26 cellular contexts compared by ENCODE assay signal in the genomic region with DNA sequence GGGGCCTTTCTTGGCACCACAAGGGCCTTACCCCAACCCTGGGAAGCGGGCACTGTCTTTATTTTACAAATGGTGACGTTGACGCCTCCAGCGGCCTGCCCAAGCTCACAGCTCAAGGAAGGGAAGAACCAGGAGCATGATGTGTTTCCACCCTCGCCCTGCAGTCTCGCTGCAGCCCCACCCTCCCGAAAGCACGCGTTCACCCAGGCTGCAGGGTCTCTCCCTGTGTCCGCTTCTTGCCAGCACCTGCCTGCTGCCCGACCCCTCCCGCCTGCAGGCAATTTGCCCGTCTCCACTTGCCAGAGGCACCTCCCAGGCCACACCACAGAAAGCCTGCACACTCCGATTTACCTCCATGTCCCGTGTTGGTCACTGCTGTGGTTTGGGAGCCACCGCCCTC.
"Had no signal": no experiment of that assay in that cellular context is flagged by ENCODE, and none has a peak within 500 bp of the region (broad histone marks: within the 10 kb centered on the region; RNA-seq: fewer than 3 reads in every experiment).

No MANE protein-coding gene starts in this region.

- H3K27ac ChIP-seq: brain microvascular endothelial cell, gastrocnemius medialis, testis, transverse colon, uterus had no signal

- H3K27me3 ChIP-seq: ascending aorta, brain microvascular endothelial cell, gastrocnemius medialis, testis, transverse colon, uterus had no signal

- H3K4me1 ChIP-seq: testis, uterus had no signal

- FAIRE-seq: islet of Langerhans had no signal

- ATAC-seq: effector memory CD8-positive, alpha-beta T cell; gastrocnemius medialis; naive thymus-derived CD4-positive, alpha-beta T cell; right cardiac atrium had no signal

- H3K9me3 ChIP-seq: ascending aorta, gastrocnemius medialis, testis, transverse colon, uterus had no signal

- H3K4me3 ChIP-seq: ascending aorta, gastrocnemius medialis, testis, transverse colon, uterus had no signal

- H3K36me3 ChIP-seq: ascending aorta, brain microvascular endothelial cell, gastrocnemius medialis, transverse colon, uterus had no signal

- DNase-seq: activated CD4-positive, alpha-beta memory T cell treated with anti-CD3 and anti-CD28 coated beads for 36 hours; activated CD4-positive, alpha-beta T cell treated with anti-CD3 and anti-CD28 coated beads, Interleukin-2, amount 10 ng/mL, durations not matched to agents 24 days and 14 days; activated CD4-positive, CD25-positive, alpha-beta regulatory T cell treated with anti-CD3 and anti-CD28 coated beads, Interleukin-2, amount 50 U/mL, for 72 hours; activated CD8-positive, alpha-beta memory T cell treated with anti-CD3 and anti-CD28 coated beads, Interleukin-2, amount 50 U/mL, for 4 hours; activated gamma-delta T cell; activated naive CD4-positive, alpha-beta T cell treated with anti-CD3 and anti-CD28 coated beads, Interleukin-2, amount 10 ng/mL, durations not matched to agents 7 days and 5 days; activated naive CD8-positive, alpha-beta T cell treated with anti-CD3 and anti-CD28 coated beads, Interleukin-2, amount 10 ng/mL, durations not matched to agents 7 days and 5 days; activated T-cell treated with anti-CD3 and anti-CD28 coated beads, Interleukin-2, amount 50 U/mL, for 1 hour; brain microvascular endothelial cell; cortex of kidney; effector memory CD8-positive, alpha-beta T cell; gastrocnemius medialis; glutamatergic neuron; midbrain; naive thymus-derived CD4-positive, alpha-beta T cell; posterior cingulate gyrus; right cardiac atrium; stimulated activated CD4-positive, alpha-beta T cell treated with anti-CD3 and anti-CD28 coated beads, Interleukin-15, amount 100 ng/mL, for 24 hours; stimulated activated CD4-positive, alpha-beta T cell treated with anti-CD3 and anti-CD28 coated beads, Interleukin-2, amount 100 ng/mL, for 24 hours; stimulated activated naive CD4-positive, alpha-beta T cell; T-helper 9 cell; testis; transverse colon; uterus had no signal
